In genomic region chr20:1225263-1225728, GRCh38 we compare ENCODE assay signal across 8 cellular contexts. TPM values are rescaled to one million over a fixed set of nuclear protein-coding genes. Genes with fewer than 3 reads are reported as not detected.
DNase-seq lines count a peak whose midpoint lies in the region; ATAC-seq and TF ChIP-seq lines count a peak whose summit lies in the region.

No MANE protein-coding gene starts in this region.

- CTCF ChIA-PET in CD8-positive, alpha-beta memory T cell (lab: Charles Lee): no interaction called here

- peaks cover 2% of the 10 kb centered on the region for H3K27me3 ChIP-seq in CD8-positive, alpha-beta memory T cell (ENCODE audit: insufficient read depth, low read length, poor library complexity, severe bottlenecking)

- peaks cover 10 to 17% of the 10 kb centered on the region in 2 donors for H3K27me3 Mint-ChIP-seq in CD8-positive, alpha-beta memory T cell
- peaks cover 76% of the 10 kb centered on the region for H3K27me3 Mint-ChIP-seq in neural crest cell (ENCODE audit: low read depth)

- no peaks in the 10 kb centered on the region for H3K36me3 ChIP-seq in CD8-positive, alpha-beta memory T cell (ENCODE audit: insufficient read depth, low read length)

- no peak for DNase-seq in CD8-positive, alpha-beta memory T cell
- DNase-seq in LNCaP clone FGC (ENCODE audit: low read depth) (no peak), coronary artery (ENCODE audit: low spot score) (no peak), neural crest cell (ENCODE audit: low read depth, low spot score) (no peak), NCI-H226 (no peak)

- TF ChIP-seq CTCF in LNCaP clone FGC (IDR thresholded peaks at IDR 0.05; ENCODE audit: control insufficient read depth, extremely low read depth, insufficient read depth) (no peak), coronary artery (IDR thresholded peaks at IDR 0.05) (no peak), neural crest cell (conservative IDR thresholded peaks at IDR 0.05) (no peak)

- ATAC-seq in GM18511 (IDR thresholded peaks at IDR 0.05; ENCODE audit: unreplicated experiment): no peak
- no peak for ATAC-seq in GM21423 (IDR thresholded peaks at IDR 0.05; ENCODE audit: unreplicated experiment)
- no peak for ATAC-seq in GM18858 (IDR thresholded peaks at IDR 0.05; ENCODE audit: unreplicated experiment)

- H3K9me3 ChIP-seq in CD8-positive, alpha-beta memory T cell (ENCODE audit: low read length): no peaks in the 10 kb centered on the region

- POLR2A ChIA-PET in CD8-positive, alpha-beta memory T cell (lab: Charles Lee): interaction anchor here (0.8 kb wide), 1 partner anchor 25 kb away, joined by 3 read pairs; no protein-coding TSS in a partner anchor

- peaks cover 8% of the 10 kb centered on the region for H3K4me1 ChIP-seq in CD8-positive, alpha-beta memory T cell (ENCODE audit: insufficient read depth, low read length)

- peak overlapping the region; percentile 69 to 83 (median 76) for H3K4me3 Mint-ChIP-seq in CD8-positive, alpha-beta memory T cell
- peak overlapping the region; percentile 83 for H3K4me3 Mint-ChIP-seq in neural crest cell

- H3K4me1 Mint-ChIP-seq in CD8-positive, alpha-beta memory T cell: peaks cover 16 to 24% (median 16%) of the 10 kb centered on the region in 3 donors
- H3K4me1 Mint-ChIP-seq in neural crest cell: peaks cover 4% of the 10 kb centered on the region

- H3K4me3 ChIP-seq in CD8-positive, alpha-beta memory T cell (ENCODE audit: low read length): no peak overlapping the region
- H3K4me3 ChIP-seq in LNCaP clone FGC (ENCODE audit: low read depth, low read length) (0 out of 2 replicates have a peak overlapping the region, but pooled peaks have one; percentile 21), coronary artery (peak overlapping the region; percentile 76)

- H3K36me3 Mint-ChIP-seq in CD8-positive, alpha-beta memory T cell: no peaks in the 10 kb centered on the region
- no peaks in the 10 kb centered on the region for H3K36me3 Mint-ChIP-seq in neural crest cell (ENCODE audit: low read depth)

- peaks cover 2 to 8% (median 3%) of the 10 kb centered on the region in 5 donors for H3K9me3 Mint-ChIP-seq in CD8-positive, alpha-beta memory T cell
- H3K9me3 Mint-ChIP-seq in neural crest cell: no peaks in the 10 kb centered on the region

- H3K27ac ChIP-seq in CD8-positive, alpha-beta memory T cell (ENCODE audit: low read depth, low read length): no peak overlapping the region
- H3K27ac ChIP-seq in coronary artery: peak overlapping the region in 1 of 2 donors; percentile 37

- H3K27ac Mint-ChIP-seq in CD8-positive, alpha-beta memory T cell: peak overlapping the region in 5 of 8 donors; percentile 17 to 77 (median 62)
- H3K27ac Mint-ChIP-seq in neural crest cell (ENCODE audit: unreplicated experiment): no peak overlapping the region

RNA-seq across cellular contexts. Expression of gene RAD21L1, which starts 0.5 kb away (rescaled TPM):
- total RNA-seq in CD8-positive, alpha-beta memory T cell: not detected
- polyA plus RNA-seq in CD8-positive, alpha-beta memory T cell: not detected
- total RNA-seq in neural crest cell: not detected in 2 replicates

RNA-seq across cellular contexts. Expression of gene C20orf202, which starts 22.0 kb away (rescaled TPM):
- total RNA-seq in CD8-positive, alpha-beta memory T cell: not detected
- not detected for polyA plus RNA-seq in CD8-positive, alpha-beta memory T cell
- total RNA-seq in neural crest cell: 0.18 and 0.23 TPM in 2 replicates

RNA-seq across cellular contexts. Expression of gene TMEM74B, which starts 40.5 kb away (rescaled TPM):
- total RNA-seq in CD8-positive, alpha-beta memory T cell: under 1 TPM in 1 of 2 experiments, not detected in 1; 0.18 TPM
- not detected for polyA plus RNA-seq in CD8-positive, alpha-beta memory T cell
- 2.7 and 3.3 TPM in 2 replicates for total RNA-seq in neural crest cell

RNA-seq across cellular contexts. Expression of gene SNPH, which starts 40.8 kb away (rescaled TPM):
- total RNA-seq in CD8-positive, alpha-beta memory T cell: 1 to 10 TPM; 3.2 to 3.5 TPM
- 5.8 TPM for polyA plus RNA-seq in CD8-positive, alpha-beta memory T cell
- 3.0 and 3.3 TPM in 2 replicates for total RNA-seq in neural crest cell
